ENCODE assay signal across 34 cellular contexts in genomic region chr18:30597202-30597601, GRCh38.
"Had no signal": no experiment of that assay in that cellular context is flagged by ENCODE, and none has a peak within 500 bp of the region (broad histone marks: within the 10 kb centered on the region; RNA-seq: fewer than 3 reads in every experiment).

No MANE protein-coding gene starts in this region.

- DNase-seq: activated effector memory CD4-positive, alpha-beta T cell treated with anti-CD3 and anti-CD28 coated beads, Interleukin-2, amount 50 U/mL, for 16 hours; activated effector memory CD4-positive, alpha-beta T cell treated with Interleukin-2 at 50 U/mL for 16 hours; activated gamma-delta T cell; activated gamma-delta T cell treated with Interleukin-2 at 50 U/mL for 16 hours; activated naive CD4-positive, alpha-beta T cell; activated naive CD4-positive, alpha-beta T cell treated with anti-CD3 and anti-CD28 coated beads for 36 hours; activated naive CD4-positive, alpha-beta T cell treated with anti-CD3 and anti-CD28 coated beads, Interleukin-2, amount 10 ng/mL, durations not matched to agents 7 days and 5 days; activated naive CD4-positive, alpha-beta T cell treated with anti-CD3 and anti-CD28 coated beads, Interleukin-2, amount 50 U/mL, for 16 hours; activated naive CD4-positive, alpha-beta T cell treated with Interleukin-2 at 50 U/mL for 16 hours; activated naive CD8-positive, alpha-beta T cell treated with anti-CD3 and anti-CD28 coated beads for 36 hours; activated naive CD8-positive, alpha-beta T cell treated with anti-CD3 and anti-CD28 coated beads, Interleukin-2, amount 10 ng/mL, durations not matched to agents 7 days and 5 days; activated naive CD8-positive, alpha-beta T cell treated with anti-CD3 and anti-CD28 coated beads, Interleukin-2, amount 50 U/mL, for 24 hours; activated T-cell treated with anti-CD3 and anti-CD28 coated beads, Interleukin-2, amount 50 U/mL, for 1 hour; activated T-cell treated with anti-CD3 and anti-CD28 coated beads, Interleukin-2, amount 50 U/mL, for 24 hours; activated T-cell treated with anti-CD3 and anti-CD28 coated beads, Interleukin-2, amount 50 U/mL, for 4 hours; activated T-cell treated with anti-CD3 and anti-CD28 coated beads, Interleukin-2, amount 50 U/mL, for 48 hours; activated T-cell treated with anti-CD3 and anti-CD28 coated beads, Interleukin-2, amount 50 U/mL, for 72 hours; adrenal gland; amniotic stem cell; amygdala; anterior cingulate cortex; aorta; body of pancreas; brain microvascular endothelial cell; caudate nucleus; central memory CD4-positive, alpha-beta T cell; cerebellar nuclear complex had no signal

- H3K27ac ChIP-seq: adrenal gland, ascending aorta, body of pancreas, brain microvascular endothelial cell, breast epithelium, cardiac muscle cell had no signal

- H3K36me3 ChIP-seq: adrenal gland, ascending aorta, brain microvascular endothelial cell, breast epithelium, cardiac muscle cell had no signal

- ATAC-seq: activated naive CD4-positive, alpha-beta T cell treated with anti-CD3 and anti-CD28 coated beads, Interleukin-2, amount 50 U/mL, for 72 hours; activated naive CD8-positive, alpha-beta T cell treated with anti-CD3 and anti-CD28 coated beads, Interleukin-2, amount 50 U/mL, for 24 hours; activated T-cell treated with anti-CD3 and anti-CD28 coated beads, Interleukin-2, amount 50 U/mL, for 4 hours; activated T-cell treated with anti-CD3 and anti-CD28 coated beads, Interleukin-2, amount 50 U/mL, for 72 hours; activated T-helper 17 cell treated with anti-CD3 and anti-CD28 coated beads, Interleukin-2, amount 50 U/mL, for 72 hours; body of pancreas had no signal

- H3K4me1 ChIP-seq: adrenal gland, ascending aorta, body of pancreas, breast epithelium had no signal

- FAIRE-seq: astrocyte, bronchial epithelial cell had no signal

- H3K27me3 ChIP-seq: adrenal gland, ascending aorta, body of pancreas, brain microvascular endothelial cell, breast epithelium, cardiac muscle cell had no signal

- H3K9me3 ChIP-seq: adrenal gland, ascending aorta, body of pancreas, breast epithelium had no signal

- H3K4me3 ChIP-seq: adrenal gland, ascending aorta, body of pancreas, breast epithelium, cardiac muscle cell had no signal
